Comparison of ENCODE assay signal across 1 cellular context in the genomic region with DNA sequence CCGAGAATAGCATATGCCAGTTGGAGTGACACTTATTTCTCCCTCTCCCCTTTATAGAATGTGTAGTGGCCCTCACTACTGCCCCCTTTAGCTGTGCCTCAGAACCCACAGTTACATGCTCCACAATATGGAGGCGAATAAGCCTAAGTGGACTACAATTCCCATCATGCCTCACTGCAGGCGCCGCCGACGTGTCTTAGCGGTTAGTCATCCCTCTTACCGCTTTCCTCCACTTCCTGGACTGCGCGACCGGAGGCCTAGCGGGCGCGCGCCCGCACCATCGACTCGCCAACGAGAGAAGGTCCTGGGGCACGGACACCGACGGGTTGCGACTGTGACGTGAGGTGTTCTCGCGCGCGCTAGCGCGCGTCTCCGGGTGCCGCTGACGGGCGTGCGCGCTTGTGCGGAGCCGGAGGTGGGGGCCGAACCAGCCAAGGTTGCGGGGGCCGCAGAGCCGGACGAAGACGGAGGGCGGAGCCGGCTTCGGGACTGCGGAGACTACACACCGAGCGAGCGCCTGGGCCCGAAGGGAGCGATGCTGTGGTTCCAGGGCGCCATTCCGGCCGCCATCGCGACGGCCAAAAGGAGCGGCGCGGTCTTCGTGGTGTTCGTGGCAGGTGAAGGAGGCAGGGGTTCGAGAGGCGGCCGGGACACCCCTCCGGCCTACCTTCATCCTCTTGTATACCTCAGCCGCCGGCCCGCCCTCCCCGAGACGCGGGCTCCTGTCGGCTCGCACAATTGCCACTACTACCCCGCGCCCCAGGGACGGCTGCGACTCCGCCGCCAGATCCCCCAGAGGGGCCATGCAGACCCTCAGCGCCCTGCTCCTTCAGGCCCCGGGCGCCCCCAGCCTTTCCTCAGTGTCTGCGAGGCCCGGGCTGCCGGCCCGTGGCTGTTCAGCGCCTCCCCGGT.
TF ChIP-seq lines count a peak whose summit lies in the region.

A gene with protein sequence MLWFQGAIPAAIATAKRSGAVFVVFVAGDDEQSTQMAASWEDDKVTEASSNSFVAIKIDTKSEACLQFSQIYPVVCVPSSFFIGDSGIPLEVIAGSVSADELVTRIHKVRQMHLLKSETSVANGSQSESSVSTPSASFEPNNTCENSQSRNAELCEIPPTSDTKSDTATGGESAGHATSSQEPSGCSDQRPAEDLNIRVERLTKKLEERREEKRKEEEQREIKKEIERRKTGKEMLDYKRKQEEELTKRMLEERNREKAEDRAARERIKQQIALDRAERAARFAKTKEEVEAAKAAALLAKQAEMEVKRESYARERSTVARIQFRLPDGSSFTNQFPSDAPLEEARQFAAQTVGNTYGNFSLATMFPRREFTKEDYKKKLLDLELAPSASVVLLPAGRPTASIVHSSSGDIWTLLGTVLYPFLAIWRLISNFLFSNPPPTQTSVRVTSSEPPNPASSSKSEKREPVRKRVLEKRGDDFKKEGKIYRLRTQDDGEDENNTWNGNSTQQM (plus strand): TSS at position 461 of the 912 bp plus-strand sequence. CDS start 75 bp downstream, at position 536.

TF ChIP-seq in HepG2, 621 proteins besides CTCF, POLR2A, EP300 and RAD21 (continued from another document and continues in another):
- TF ChIP-seq, protein P1, sequence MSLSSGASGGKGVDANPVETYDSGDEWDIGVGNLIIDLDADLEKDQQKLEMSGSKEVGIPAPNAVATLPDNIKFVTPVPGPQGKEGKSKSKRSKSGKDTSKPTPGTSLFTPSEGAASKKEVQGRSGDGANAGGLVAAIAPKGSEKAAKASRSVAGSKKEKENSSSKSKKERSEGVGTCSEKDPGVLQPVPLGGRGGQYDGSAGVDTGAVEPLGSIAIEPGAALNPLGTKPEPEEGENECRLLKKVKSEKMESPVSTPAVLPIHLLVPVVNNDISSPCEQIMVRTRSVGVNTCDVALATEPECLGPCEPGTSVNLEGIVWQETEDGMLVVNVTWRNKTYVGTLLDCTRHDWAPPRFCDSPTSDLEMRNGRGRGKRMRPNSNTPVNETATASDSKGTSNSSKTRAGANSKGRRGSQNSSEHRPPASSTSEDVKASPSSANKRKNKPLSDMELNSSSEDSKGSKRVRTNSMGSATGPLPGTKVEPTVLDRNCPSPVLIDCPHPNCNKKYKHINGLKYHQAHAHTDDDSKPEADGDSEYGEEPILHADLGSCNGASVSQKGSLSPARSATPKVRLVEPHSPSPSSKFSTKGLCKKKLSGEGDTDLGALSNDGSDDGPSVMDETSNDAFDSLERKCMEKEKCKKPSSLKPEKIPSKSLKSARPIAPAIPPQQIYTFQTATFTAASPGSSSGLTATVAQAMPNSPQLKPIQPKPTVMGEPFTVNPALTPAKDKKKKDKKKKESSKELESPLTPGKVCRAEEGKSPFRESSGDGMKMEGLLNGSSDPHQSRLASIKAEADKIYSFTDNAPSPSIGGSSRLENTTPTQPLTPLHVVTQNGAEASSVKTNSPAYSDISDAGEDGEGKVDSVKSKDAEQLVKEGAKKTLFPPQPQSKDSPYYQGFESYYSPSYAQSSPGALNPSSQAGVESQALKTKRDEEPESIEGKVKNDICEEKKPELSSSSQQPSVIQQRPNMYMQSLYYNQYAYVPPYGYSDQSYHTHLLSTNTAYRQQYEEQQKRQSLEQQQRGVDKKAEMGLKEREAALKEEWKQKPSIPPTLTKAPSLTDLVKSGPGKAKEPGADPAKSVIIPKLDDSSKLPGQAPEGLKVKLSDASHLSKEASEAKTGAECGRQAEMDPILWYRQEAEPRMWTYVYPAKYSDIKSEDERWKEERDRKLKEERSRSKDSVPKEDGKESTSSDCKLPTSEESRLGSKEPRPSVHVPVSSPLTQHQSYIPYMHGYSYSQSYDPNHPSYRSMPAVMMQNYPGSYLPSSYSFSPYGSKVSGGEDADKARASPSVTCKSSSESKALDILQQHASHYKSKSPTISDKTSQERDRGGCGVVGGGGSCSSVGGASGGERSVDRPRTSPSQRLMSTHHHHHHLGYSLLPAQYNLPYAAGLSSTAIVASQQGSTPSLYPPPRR (CRISPR knock-in tag; IDR thresholded peaks at IDR 0.05; ENCODE audit: borderline replicate concordance) = no peak
- TF ChIP-seq, protein P2, sequence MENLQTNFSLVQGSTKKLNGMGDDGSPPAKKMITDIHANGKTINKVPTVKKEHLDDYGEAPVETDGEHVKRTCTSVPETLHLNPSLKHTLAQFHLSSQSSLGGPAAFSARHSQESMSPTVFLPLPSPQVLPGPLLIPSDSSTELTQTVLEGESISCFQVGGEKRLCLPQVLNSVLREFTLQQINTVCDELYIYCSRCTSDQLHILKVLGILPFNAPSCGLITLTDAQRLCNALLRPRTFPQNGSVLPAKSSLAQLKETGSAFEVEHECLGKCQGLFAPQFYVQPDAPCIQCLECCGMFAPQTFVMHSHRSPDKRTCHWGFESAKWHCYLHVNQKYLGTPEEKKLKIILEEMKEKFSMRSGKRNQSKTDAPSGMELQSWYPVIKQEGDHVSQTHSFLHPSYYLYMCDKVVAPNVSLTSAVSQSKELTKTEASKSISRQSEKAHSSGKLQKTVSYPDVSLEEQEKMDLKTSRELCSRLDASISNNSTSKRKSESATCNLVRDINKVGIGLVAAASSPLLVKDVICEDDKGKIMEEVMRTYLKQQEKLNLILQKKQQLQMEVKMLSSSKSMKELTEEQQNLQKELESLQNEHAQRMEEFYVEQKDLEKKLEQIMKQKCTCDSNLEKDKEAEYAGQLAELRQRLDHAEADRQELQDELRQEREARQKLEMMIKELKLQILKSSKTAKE (CRISPR knock-in tag; IDR thresholded peaks at IDR 0.05; ENCODE audit: borderline replicate concordance) = no peak; the same call in 1 of the 2 replicates
- TF ChIP-seq, protein P3, sequence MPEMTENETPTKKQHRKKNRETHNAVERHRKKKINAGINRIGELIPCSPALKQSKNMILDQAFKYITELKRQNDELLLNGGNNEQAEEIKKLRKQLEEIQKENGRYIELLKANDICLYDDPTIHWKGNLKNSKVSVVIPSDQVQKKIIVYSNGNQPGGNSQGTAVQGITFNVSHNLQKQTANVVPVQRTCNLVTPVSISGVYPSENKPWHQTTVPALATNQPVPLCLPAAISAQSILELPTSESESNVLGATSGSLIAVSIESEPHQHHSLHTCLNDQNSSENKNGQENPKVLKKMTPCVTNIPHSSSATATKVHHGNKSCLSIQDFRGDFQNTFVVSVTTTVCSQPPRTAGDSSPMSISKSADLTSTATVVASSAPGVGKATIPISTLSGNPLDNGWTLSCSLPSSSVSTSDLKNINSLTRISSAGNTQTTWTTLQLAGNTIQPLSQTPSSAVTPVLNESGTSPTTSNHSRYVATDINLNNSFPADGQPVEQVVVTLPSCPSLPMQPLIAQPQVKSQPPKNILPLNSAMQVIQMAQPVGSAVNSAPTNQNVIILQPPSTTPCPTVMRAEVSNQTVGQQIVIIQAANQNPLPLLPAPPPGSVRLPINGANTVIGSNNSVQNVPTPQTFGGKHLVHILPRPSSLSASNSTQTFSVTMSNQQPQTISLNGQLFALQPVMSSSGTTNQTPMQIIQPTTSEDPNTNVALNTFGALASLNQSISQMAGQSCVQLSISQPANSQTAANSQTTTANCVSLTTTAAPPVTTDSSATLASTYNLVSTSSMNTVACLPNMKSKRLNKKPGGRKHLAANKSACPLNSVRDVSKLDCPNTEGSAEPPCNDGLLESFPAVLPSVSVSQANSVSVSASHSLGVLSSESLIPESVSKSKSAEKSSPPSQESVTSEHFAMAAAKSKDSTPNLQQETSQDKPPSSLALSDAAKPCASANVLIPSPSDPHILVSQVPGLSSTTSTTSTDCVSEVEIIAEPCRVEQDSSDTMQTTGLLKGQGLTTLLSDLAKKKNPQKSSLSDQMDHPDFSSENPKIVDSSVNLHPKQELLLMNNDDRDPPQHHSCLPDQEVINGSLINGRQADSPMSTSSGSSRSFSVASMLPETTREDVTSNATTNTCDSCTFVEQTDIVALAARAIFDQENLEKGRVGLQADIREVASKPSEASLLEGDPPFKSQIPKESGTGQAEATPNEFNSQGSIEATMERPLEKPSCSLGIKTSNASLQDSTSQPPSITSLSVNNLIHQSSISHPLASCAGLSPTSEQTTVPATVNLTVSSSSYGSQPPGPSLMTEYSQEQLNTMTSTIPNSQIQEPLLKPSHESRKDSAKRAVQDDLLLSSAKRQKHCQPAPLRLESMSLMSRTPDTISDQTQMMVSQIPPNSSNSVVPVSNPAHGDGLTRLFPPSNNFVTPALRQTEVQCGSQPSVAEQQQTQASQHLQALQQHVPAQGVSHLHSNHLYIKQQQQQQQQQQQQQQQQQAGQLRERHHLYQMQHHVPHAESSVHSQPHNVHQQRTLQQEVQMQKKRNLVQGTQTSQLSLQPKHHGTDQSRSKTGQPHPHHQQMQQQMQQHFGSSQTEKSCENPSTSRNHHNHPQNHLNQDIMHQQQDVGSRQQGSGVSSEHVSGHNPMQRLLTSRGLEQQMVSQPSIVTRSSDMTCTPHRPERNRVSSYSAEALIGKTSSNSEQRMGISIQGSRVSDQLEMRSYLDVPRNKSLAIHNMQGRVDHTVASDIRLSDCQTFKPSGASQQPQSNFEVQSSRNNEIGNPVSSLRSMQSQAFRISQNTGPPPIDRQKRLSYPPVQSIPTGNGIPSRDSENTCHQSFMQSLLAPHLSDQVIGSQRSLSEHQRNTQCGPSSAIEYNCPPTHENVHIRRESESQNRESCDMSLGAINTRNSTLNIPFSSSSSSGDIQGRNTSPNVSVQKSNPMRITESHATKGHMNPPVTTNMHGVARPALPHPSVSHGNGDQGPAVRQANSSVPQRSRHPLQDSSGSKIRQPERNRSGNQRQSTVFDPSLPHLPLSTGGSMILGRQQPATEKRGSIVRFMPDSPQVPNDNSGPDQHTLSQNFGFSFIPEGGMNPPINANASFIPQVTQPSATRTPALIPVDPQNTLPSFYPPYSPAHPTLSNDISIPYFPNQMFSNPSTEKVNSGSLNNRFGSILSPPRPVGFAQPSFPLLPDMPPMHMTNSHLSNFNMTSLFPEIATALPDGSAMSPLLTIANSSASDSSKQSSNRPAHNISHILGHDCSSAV (CRISPR knock-in tag; IDR thresholded peaks at IDR 0.05; ENCODE audit: borderline replicate concordance) = no peak
- peak; percentile 96 for TF ChIP-seq HOXA3 (CRISPR knock-in tag; IDR thresholded peaks at IDR 0.05)
- TF ChIP-seq, protein P4, sequence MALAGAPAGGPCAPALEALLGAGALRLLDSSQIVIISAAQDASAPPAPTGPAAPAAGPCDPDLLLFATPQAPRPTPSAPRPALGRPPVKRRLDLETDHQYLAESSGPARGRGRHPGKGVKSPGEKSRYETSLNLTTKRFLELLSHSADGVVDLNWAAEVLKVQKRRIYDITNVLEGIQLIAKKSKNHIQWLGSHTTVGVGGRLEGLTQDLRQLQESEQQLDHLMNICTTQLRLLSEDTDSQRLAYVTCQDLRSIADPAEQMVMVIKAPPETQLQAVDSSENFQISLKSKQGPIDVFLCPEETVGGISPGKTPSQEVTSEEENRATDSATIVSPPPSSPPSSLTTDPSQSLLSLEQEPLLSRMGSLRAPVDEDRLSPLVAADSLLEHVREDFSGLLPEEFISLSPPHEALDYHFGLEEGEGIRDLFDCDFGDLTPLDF (CRISPR knock-in tag; IDR thresholded peaks at IDR 0.05) = peak; percentile 81
- TF ChIP-seq ZKSCAN5 (CRISPR knock-in tag; IDR thresholded peaks at IDR 0.05) = no peak
- TF ChIP-seq ZNF788 (CRISPR knock-in tag; IDR thresholded peaks at IDR 0.05; ENCODE audit: borderline replicate concordance) = peak; percentile 80; the same call in 1 of the 2 replicates
- 0 out of 2 replicates have a peak, but pooled peaks have one; percentile 73 for TF ChIP-seq GZF1 (CRISPR knock-in tag; IDR thresholded peaks at IDR 0.05)
- peak; percentile 37; the same call in 1 of the 2 replicates for TF ChIP-seq ZNF678 (CRISPR knock-in tag; IDR thresholded peaks at IDR 0.05)
- TF ChIP-seq, protein P5, sequence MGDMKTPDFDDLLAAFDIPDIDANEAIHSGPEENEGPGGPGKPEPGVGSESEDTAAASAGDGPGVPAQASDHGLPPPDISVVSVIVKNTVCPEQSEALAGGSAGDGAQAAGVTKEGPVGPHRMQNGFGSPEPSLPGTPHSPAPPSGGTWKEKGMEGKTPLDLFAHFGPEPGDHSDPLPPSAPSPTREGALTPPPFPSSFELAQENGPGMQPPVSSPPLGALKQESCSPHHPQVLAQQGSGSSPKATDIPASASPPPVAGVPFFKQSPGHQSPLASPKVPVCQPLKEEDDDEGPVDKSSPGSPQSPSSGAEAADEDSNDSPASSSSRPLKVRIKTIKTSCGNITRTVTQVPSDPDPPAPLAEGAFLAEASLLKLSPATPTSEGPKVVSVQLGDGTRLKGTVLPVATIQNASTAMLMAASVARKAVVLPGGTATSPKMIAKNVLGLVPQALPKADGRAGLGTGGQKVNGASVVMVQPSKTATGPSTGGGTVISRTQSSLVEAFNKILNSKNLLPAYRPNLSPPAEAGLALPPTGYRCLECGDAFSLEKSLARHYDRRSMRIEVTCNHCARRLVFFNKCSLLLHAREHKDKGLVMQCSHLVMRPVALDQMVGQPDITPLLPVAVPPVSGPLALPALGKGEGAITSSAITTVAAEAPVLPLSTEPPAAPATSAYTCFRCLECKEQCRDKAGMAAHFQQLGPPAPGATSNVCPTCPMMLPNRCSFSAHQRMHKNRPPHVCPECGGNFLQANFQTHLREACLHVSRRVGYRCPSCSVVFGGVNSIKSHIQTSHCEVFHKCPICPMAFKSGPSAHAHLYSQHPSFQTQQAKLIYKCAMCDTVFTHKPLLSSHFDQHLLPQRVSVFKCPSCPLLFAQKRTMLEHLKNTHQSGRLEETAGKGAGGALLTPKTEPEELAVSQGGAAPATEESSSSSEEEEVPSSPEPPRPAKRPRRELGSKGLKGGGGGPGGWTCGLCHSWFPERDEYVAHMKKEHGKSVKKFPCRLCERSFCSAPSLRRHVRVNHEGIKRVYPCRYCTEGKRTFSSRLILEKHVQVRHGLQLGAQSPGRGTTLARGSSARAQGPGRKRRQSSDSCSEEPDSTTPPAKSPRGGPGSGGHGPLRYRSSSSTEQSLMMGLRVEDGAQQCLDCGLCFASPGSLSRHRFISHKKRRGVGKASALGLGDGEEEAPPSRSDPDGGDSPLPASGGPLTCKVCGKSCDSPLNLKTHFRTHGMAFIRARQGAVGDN (CRISPR knock-in tag; IDR thresholded peaks at IDR 0.05) = peak; percentile 94
- peak; percentile 9; the same call in 1 of the 2 replicates for TF ChIP-seq HNF4A (CRISPR knock-in tag; IDR thresholded peaks at IDR 0.05)
- TF ChIP-seq, protein P6, sequence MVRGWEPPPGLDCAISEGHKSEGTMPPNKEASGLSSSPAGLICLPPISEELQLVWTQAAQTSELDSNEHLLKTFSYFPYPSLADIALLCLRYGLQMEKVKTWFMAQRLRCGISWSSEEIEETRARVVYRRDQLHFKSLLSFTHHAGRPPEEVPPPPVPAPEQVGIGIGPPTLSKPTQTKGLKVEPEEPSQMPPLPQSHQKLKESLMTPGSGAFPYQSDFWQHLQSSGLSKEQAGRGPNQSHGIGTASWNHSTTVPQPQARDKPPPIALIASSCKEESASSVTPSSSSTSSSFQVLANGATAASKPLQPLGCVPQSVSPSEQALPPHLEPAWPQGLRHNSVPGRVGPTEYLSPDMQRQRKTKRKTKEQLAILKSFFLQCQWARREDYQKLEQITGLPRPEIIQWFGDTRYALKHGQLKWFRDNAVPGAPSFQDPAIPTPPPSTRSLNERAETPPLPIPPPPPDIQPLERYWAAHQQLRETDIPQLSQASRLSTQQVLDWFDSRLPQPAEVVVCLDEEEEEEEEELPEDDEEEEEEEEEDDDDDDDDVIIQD (CRISPR knock-in tag; IDR thresholded peaks at IDR 0.05; ENCODE audit: low read depth) = peak; percentile 84
- no peak for TF ChIP-seq ZNF383 (CRISPR knock-in tag; IDR thresholded peaks at IDR 0.05; ENCODE audit: borderline replicate concordance)
- 0 out of 2 replicates have a peak, but pooled peaks have one; percentile 4 for TF ChIP-seq ZNF101 (CRISPR knock-in tag; IDR thresholded peaks at IDR 0.05; ENCODE audit: borderline replicate concordance, low read depth)
- TF ChIP-seq XRCC5 (optimal IDR thresholded peaks at IDR 0.05; ENCODE audit: low read length) = peak; percentile 88
- TF ChIP-seq, protein P7, sequence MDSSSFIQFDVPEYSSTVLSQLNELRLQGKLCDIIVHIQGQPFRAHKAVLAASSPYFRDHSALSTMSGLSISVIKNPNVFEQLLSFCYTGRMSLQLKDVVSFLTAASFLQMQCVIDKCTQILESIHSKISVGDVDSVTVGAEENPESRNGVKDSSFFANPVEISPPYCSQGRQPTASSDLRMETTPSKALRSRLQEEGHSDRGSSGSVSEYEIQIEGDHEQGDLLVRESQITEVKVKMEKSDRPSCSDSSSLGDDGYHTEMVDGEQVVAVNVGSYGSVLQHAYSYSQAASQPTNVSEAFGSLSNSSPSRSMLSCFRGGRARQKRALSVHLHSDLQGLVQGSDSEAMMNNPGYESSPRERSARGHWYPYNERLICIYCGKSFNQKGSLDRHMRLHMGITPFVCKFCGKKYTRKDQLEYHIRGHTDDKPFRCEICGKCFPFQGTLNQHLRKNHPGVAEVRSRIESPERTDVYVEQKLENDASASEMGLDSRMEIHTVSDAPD (CRISPR knock-in tag; IDR thresholded peaks at IDR 0.05) = no peak
